In the genomic region with DNA sequence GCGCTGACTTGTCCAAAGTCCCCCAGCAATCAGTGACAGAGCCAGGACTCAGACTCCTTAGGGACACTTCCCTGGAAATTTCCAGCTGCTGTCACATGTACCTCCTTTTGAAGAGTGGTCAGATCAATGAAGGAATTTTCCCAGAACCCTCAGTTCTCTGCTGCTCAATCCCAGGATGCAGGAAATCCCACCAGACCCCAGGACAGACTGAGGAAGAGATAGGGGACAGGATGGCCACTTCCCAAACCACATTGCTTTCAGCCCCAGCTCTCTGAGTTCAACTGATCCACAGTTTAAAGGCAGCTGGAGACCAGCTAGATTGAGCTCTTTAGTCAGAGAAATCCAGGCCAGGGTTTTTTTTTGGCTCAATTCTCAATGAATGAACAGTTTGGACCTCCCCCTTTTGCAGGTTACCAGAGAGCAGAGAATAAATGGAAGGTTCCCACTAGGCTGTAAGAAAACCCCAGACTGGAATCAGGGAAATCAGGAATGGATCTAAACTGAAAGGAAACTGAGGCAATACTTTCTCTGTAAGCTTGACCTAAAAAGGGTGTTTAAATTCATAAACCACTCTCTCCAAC, we compare ENCODE assay signal across 1 cellular context.
TF ChIP-seq lines count a peak whose summit lies in the region.

No MANE protein-coding gene starts in this region.

TF ChIP-seq in HepG2, 621 proteins besides CTCF, POLR2A, EP300 and RAD21 (continued from another document and continues in another):
- TF ChIP-seq ZNF670 (CRISPR knock-in tag; IDR thresholded peaks at IDR 0.05; ENCODE audit: borderline replicate concordance) (peak; percentile 62; the same call in 1 of the 2 replicates), ZSCAN31 (CRISPR knock-in tag; IDR thresholded peaks at IDR 0.05; ENCODE audit: low read depth) (no peak), HNRNPL (IDR thresholded peaks at IDR 0.05; ENCODE audit: low read depth, low read length) (no peak), HINFP (CRISPR knock-in tag; IDR thresholded peaks at IDR 0.05; ENCODE audit: low read depth) (no peak), POGZ (CRISPR knock-in tag; IDR thresholded peaks at IDR 0.05) (0 out of 2 replicates have a peak, but pooled peaks have one; percentile 30), TFAP4 (IDR thresholded peaks at IDR 0.05; ENCODE audit: borderline replicate concordance, low read depth) (peak; percentile 47; the same call in 1 of the 2 replicates), CENPT (CRISPR knock-in tag; IDR thresholded peaks at IDR 0.05; ENCODE audit: low read depth) (no peak), MYPOP (CRISPR knock-in tag; IDR thresholded peaks at IDR 0.05) (no peak), NCOA2 (CRISPR knock-in tag; IDR thresholded peaks at IDR 0.05) (no peak), RXRA (CRISPR knock-in tag; IDR thresholded peaks at IDR 0.05) (no peak), ZNF605 (CRISPR knock-in tag; IDR thresholded peaks at IDR 0.05) (no peak; the same call in 1 of the 2 replicates), ZNF333 (CRISPR knock-in tag; IDR thresholded peaks at IDR 0.05; ENCODE audit: borderline replicate concordance) (no peak), PRDM15 (CRISPR knock-in tag; IDR thresholded peaks at IDR 0.05) (peak; percentile 100), FOXO1 (CRISPR knock-in tag; IDR thresholded peaks at IDR 0.05) (no peak), GPN1 (CRISPR knock-in tag; IDR thresholded peaks at IDR 0.05; ENCODE audit: borderline replicate concordance) (no peak), NKX3-1 (CRISPR knock-in tag; IDR thresholded peaks at IDR 0.05) (no peak), SMARCE1 (IDR thresholded peaks at IDR 0.05; ENCODE audit: borderline replicate concordance) (no peak), PAWR (CRISPR knock-in tag; IDR thresholded peaks at IDR 0.05; ENCODE audit: borderline replicate concordance) (no peak), KLF6 (CRISPR knock-in tag; IDR thresholded peaks at IDR 0.05) (no peak), SP140L (CRISPR knock-in tag; IDR thresholded peaks at IDR 0.05; ENCODE audit: borderline replicate concordance) (no peak), RFXANK (CRISPR knock-in tag; IDR thresholded peaks at IDR 0.05) (no peak), NCOA5 (CRISPR knock-in tag; IDR thresholded peaks at IDR 0.05) (no peak), ZSCAN21 (CRISPR knock-in tag; IDR thresholded peaks at IDR 0.05; ENCODE audit: borderline replicate concordance) (no peak), MED8 (CRISPR knock-in tag; IDR thresholded peaks at IDR 0.05; ENCODE audit: insufficient replicate concordance) (no peak), PAF1 (CRISPR knock-in tag; IDR thresholded peaks at IDR 0.05) (no peak), STAG1 (CRISPR knock-in tag; IDR thresholded peaks at IDR 0.05) (no peak), CCAR2 (optimal IDR thresholded peaks at IDR 0.05; ENCODE audit: low read depth, low read length) (peak; percentile 57), SMAD9 (CRISPR knock-in tag; IDR thresholded peaks at IDR 0.05) (no peak), ZNF546 (CRISPR knock-in tag; conservative IDR thresholded peaks at IDR 0.05) (no peak), SALL1 (CRISPR knock-in tag; IDR thresholded peaks at IDR 0.05) (no peak), ZNF337 (CRISPR knock-in tag; IDR thresholded peaks at IDR 0.05; ENCODE audit: borderline replicate concordance, low read depth) (no peak), SP4 (CRISPR knock-in tag; IDR thresholded peaks at IDR 0.05) (no peak), GTF2F1 (IDR thresholded peaks at IDR 0.05; ENCODE audit: low read length) (no peak), ATF2 (CRISPR knock-in tag; IDR thresholded peaks at IDR 0.05) (0 out of 2 replicates have a peak, but pooled peaks have one; percentile 2), ONECUT2 (CRISPR knock-in tag; IDR thresholded peaks at IDR 0.05) (0 out of 2 replicates have a peak, but pooled peaks have one; percentile 45), HDAC1 (CRISPR knock-in tag; IDR thresholded peaks at IDR 0.05) (peak; percentile 54; the same call in 1 of the 2 replicates), ZNF30 (CRISPR knock-in tag; IDR thresholded peaks at IDR 0.05) (no peak), FOXC1 (CRISPR knock-in tag; IDR thresholded peaks at IDR 0.05; ENCODE audit: borderline replicate concordance) (no peak), TCF7 (IDR thresholded peaks at IDR 0.05; ENCODE audit: low read depth) (no peak), XRCC5 (optimal IDR thresholded peaks at IDR 0.05; ENCODE audit: low read length) (peak; percentile 82), NR2F2 (IDR thresholded peaks at IDR 0.05; ENCODE audit: borderline replicate concordance, low read depth) (no peak)
- TF ChIP-seq, protein P1, sequence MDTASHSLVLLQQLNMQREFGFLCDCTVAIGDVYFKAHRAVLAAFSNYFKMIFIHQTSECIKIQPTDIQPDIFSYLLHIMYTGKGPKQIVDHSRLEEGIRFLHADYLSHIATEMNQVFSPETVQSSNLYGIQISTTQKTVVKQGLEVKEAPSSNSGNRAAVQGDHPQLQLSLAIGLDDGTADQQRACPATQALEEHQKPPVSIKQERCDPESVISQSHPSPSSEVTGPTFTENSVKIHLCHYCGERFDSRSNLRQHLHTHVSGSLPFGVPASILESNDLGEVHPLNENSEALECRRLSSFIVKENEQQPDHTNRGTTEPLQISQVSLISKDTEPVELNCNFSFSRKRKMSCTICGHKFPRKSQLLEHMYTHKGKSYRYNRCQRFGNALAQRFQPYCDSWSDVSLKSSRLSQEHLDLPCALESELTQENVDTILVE (CRISPR knock-in tag; IDR thresholded peaks at IDR 0.05) = peak; percentile 63; the same call in 1 of the 2 replicates
- TF ChIP-seq, protein P2, sequence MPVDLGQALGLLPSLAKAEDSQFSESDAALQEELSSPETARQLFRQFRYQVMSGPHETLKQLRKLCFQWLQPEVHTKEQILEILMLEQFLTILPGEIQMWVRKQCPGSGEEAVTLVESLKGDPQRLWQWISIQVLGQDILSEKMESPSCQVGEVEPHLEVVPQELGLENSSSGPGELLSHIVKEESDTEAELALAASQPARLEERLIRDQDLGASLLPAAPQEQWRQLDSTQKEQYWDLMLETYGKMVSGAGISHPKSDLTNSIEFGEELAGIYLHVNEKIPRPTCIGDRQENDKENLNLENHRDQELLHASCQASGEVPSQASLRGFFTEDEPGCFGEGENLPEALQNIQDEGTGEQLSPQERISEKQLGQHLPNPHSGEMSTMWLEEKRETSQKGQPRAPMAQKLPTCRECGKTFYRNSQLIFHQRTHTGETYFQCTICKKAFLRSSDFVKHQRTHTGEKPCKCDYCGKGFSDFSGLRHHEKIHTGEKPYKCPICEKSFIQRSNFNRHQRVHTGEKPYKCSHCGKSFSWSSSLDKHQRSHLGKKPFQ (CRISPR knock-in tag; IDR thresholded peaks at IDR 0.05; ENCODE audit: insufficient replicate concordance) = no peak
- TF ChIP-seq, protein P3, sequence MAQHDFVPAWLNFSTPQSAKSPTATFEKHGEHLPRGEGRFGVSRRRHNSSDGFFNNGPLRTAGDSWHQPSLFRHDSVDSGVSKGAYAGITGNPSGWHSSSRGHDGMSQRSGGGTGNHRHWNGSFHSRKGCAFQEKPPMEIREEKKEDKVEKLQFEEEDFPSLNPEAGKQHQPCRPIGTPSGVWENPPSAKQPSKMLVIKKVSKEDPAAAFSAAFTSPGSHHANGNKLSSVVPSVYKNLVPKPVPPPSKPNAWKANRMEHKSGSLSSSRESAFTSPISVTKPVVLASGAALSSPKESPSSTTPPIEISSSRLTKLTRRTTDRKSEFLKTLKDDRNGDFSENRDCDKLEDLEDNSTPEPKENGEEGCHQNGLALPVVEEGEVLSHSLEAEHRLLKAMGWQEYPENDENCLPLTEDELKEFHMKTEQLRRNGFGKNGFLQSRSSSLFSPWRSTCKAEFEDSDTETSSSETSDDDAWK (CRISPR knock-in tag; IDR thresholded peaks at IDR 0.05) = no peak
- TF ChIP-seq, protein P4, sequence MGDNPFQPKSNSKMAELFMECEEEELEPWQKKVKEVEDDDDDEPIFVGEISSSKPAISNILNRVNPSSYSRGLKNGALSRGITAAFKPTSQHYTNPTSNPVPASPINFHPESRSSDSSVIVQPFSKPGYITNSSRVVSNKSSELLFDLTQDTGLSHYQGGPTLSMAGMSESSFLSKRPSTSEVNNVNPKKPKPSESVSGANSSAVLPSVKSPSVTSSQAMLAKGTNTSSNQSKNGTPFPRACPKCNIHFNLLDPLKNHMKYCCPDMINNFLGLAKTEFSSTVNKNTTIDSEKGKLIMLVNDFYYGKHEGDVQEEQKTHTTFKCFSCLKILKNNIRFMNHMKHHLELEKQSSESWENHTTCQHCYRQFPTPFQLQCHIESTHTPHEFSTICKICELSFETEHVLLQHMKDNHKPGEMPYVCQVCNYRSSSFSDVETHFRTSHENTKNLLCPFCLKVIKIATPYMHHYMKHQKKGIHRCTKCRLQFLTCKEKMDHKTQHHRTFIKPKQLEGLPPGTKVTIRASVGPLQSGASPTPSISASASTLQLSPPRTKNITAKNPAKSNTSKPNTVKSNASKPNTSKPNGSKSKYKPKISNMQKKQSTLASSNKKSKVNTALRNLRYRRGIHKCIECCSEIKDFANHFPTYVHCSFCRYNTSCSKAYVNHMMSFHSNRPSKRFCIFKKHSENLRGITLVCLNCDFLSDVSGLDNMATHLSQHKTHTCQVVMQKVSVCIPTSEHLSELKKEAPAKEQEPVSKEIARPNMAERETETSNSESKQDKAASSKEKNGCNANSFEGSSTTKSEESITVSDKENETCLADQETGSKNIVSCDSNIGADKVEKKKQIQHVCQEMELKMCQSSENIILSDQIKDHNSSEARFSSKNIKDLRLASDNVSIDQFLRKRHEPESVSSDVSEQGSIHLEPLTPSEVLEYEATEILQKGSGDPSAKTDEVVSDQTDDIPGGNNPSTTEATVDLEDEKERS (CRISPR knock-in tag; IDR thresholded peaks at IDR 0.05) = no peak
